ENCODE assay signal across 23 cellular contexts in the genomic region with DNA sequence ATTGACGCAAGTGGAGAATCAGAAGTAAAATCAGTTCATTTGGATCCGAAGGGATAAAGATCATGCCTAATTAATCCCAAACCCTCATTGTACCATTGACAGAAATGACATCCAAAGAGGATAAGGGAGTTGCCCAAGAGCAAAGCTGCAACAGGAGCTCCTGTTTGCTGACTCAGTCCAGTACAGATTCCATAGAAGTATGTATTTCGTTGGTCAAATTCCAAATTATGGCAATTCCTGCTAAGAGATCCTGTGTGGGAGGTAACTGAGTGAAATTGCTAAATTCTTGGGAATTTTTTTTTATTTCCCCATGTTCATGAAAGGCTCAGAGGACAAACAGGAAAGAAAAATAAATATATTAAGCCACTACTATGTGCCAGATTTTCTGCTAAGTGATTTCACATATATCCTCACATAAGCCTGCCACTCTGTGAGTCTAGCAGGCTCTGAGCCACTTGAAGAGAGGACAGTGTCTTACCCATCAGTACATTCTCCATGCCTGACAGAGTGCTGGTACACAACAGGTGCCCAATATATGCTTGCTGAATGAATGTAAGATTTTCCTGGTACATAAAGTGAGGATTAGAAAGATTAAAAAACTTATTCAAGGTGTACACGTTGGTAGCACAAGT.
DNase-seq lines count a peak whose midpoint lies in the region; ATAC-seq, FAIRE-seq and TF ChIP-seq lines count a peak whose summit lies in the region.
"Had no signal": no experiment of that assay in that cellular context is flagged by ENCODE, and none has a peak within 500 bp of the region (broad histone marks: within the 10 kb centered on the region; RNA-seq: fewer than 3 reads in every experiment).

No MANE protein-coding gene starts in this region.

- no peak for TF ChIP-seq POLR2A in A549 (IDR thresholded peaks at IDR 0.05; ENCODE audit: low read length)

- FAIRE-seq in A549 (lab: Jason Lieb, UNC): peak; percentile 56
- FAIRE-seq: GM12892 had no signal

- POLR2A ChIA-PET in A549 (lab: Yijun Ruan, JAX): interaction anchor here (0.6 kb wide), 1 partner anchor 132 kb away, joined by 5 read pairs; the partner anchor contains the start of gene GLIS3

- H3K27me3 ChIP-seq in brain microvascular endothelial cell (replicated peaks): no peaks in the 10 kb centered on the region
- H3K27me3 ChIP-seq: gastrocnemius medialis, upper lobe of right lung had no signal

- H3K36me3 ChIP-seq in brain microvascular endothelial cell (replicated peaks): no peaks in the 10 kb centered on the region
- H3K36me3 ChIP-seq: gastrocnemius medialis, lower lobe of right lung, upper lobe of right lung had no signal

- in situ Hi-C loops in brain microvascular endothelial cell (cut with HindIII; ENCODE audit: low pct_ligation_motif_present, low sequenced_read_pairs): no loop called here

- H3K27ac ChIP-seq in A549 (peak overlapping the region; percentile 61 to 74), brain microvascular endothelial cell (no peak overlapping the region)
- H3K27ac ChIP-seq: gastrocnemius medialis, lower lobe of right lung, psoas muscle, upper lobe of right lung had no signal

- TF ChIP-seq RAD21 in A549 (conservative IDR thresholded peaks at IDR 0.05 in 1 of 2, IDR thresholded peaks at IDR 0.05 in 1 of 2): 0 out of 5 replicates have a peak, but pooled peaks of 1 of the 2 experiments have one; percentile 12

- H3K4me3 ChIP-seq in A549 (no peak overlapping the region), brain microvascular endothelial cell (ENCODE audit: low read depth, low read length) (no peak overlapping the region)
- H3K4me3 ChIP-seq: gastrocnemius medialis, lower lobe of right lung, psoas muscle, upper lobe of right lung had no signal

- peak; percentile 70; a peak in 5 of 6 replicates for ATAC-seq in A549
- no peak for ATAC-seq in HG02798 (IDR thresholded peaks at IDR 0.05; ENCODE audit: poor library complexity, unreplicated experiment)
- ATAC-seq: activated CD4-positive, alpha-beta T cell treated with anti-CD3 and anti-CD28 coated beads for 36 hours; gastrocnemius medialis; psoas muscle; stimulated activated naive CD8-positive, alpha-beta T cell treated with anti-CD3 and anti-CD28 coated beads, Interleukin-15, Interleukin-2, amounts not matched to agents 100 U/mL and 50 U/mL, for 24 hours had no signal

- CTCF ChIA-PET in A549 (lab: Yijun Ruan, JAX): interaction anchor here (0.6 to 1.4 kb wide), 4 partner anchors 8 to 539 kb away, joined by 3 read pairs; no protein-coding TSS in a partner anchor

- 59% methylated on average over 4 of the region's 4 CpGs for WGBS in A549 (ENCODE audit: missing lambda C conversion rate)

- peaks cover 71% of the 10 kb centered on the region for H3K4me1 ChIP-seq in A549
- H3K4me1 ChIP-seq: lower lobe of right lung, psoas muscle, upper lobe of right lung had no signal

- H3K4me2 ChIP-seq in A549: peak overlapping the region; percentile 46

- peak; percentile 50 to 78; a peak in 3 of 5 replicates for TF ChIP-seq EP300 in A549 (IDR thresholded peaks at IDR 0.05)

- peak in 1 of 2 experiments; percentile 51 for DNase-seq in A549 (ENCODE audit: low read depth in 1 of 2, low spot score in 1 of 2)
- DNase-seq in HCEC 1CT: peak; percentile 90
- peak; percentile 44 for DNase-seq in brain microvascular endothelial cell
- peak; percentile 32 for DNase-seq in glomerular visceral epithelial cell (ENCODE audit: extremely low spot score)
- no peak for DNase-seq in iPS-NIHi11 (ENCODE audit: low spot score)
- DNase-seq in CD1c-positive myeloid dendritic cell (ENCODE audit: extremely low spot score): no peak
- DNase-seq in NCI-H1092 (lab: John Stamatoyannopoulos, UW): no peak
- DNase-seq: ACHN; activated CD4-positive, alpha-beta T cell treated with anti-CD3 and anti-CD28 coated beads for 36 hours; activated CD8-positive, alpha-beta memory T cell treated with anti-CD3 and anti-CD28 coated beads, Interleukin-2, amount 50 U/mL, for 4 hours; activated naive CD4-positive, alpha-beta T cell; gastrocnemius medialis; GDM1; GOT3; lower lobe of right lung; NCI-H2029; NCI-H526; psoas muscle; stimulated activated CD4-positive, alpha-beta T cell treated with anti-CD3 and anti-CD28 coated beads, Interleukin-15, amount 100 ng/mL, for 24 hours; stimulated activated naive CD8-positive, alpha-beta T cell treated with anti-CD3 and anti-CD28 coated beads, Interleukin-15, Interleukin-2, amounts not matched to agents 100 U/mL and 50 U/mL, for 24 hours; upper lobe of right lung had no signal

- H3K9me3 ChIP-seq in A549: no peaks in the 10 kb centered on the region
- H3K9me3 ChIP-seq: gastrocnemius medialis, lower lobe of right lung, psoas muscle, upper lobe of right lung had no signal

- no peak for TF ChIP-seq CTCF in A549 (IDR thresholded peaks at IDR 0.05)
- no peak for TF ChIP-seq CTCF in brain microvascular endothelial cell (IDR thresholded peaks at IDR 0.05; ENCODE audit: low read depth, low read length, missing control alignments)

TF ChIP-seq in A549, 52 proteins besides CTCF, POLR2A, EP300 and RAD21 (continues in another document):
- TF ChIP-seq ZC3H11A (IDR thresholded peaks at IDR 0.05): no peak
- peak in 1 of 2 experiments; percentile 41; a peak in 2 of 5 replicates for TF ChIP-seq JUN (IDR thresholded peaks at IDR 0.05)
- no peak for TF ChIP-seq TP53 (CRISPR knock-in tag; IDR thresholded peaks at IDR 0.05)
- no peak for TF ChIP-seq HMGXB4 (CRISPR knock-in tag; IDR thresholded peaks at IDR 0.05; ENCODE audit: borderline replicate concordance)
- TF ChIP-seq EHF (CRISPR knock-in tag; IDR thresholded peaks at IDR 0.05): no peak
- TF ChIP-seq, protein P1, sequence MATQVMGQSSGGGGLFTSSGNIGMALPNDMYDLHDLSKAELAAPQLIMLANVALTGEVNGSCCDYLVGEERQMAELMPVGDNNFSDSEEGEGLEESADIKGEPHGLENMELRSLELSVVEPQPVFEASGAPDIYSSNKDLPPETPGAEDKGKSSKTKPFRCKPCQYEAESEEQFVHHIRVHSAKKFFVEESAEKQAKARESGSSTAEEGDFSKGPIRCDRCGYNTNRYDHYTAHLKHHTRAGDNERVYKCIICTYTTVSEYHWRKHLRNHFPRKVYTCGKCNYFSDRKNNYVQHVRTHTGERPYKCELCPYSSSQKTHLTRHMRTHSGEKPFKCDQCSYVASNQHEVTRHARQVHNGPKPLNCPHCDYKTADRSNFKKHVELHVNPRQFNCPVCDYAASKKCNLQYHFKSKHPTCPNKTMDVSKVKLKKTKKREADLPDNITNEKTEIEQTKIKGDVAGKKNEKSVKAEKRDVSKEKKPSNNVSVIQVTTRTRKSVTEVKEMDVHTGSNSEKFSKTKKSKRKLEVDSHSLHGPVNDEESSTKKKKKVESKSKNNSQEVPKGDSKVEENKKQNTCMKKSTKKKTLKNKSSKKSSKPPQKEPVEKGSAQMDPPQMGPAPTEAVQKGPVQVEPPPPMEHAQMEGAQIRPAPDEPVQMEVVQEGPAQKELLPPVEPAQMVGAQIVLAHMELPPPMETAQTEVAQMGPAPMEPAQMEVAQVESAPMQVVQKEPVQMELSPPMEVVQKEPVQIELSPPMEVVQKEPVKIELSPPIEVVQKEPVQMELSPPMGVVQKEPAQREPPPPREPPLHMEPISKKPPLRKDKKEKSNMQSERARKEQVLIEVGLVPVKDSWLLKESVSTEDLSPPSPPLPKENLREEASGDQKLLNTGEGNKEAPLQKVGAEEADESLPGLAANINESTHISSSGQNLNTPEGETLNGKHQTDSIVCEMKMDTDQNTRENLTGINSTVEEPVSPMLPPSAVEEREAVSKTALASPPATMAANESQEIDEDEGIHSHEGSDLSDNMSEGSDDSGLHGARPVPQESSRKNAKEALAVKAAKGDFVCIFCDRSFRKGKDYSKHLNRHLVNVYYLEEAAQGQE (IDR thresholded peaks at IDR 0.05): no peak
- TF ChIP-seq BHLHE40 (IDR thresholded peaks at IDR 0.05; ENCODE audit: low read depth, low read length): no peak
- no peak for TF ChIP-seq HOXB13 (CRISPR knock-in tag; IDR thresholded peaks at IDR 0.05; ENCODE audit: low read depth)
- TF ChIP-seq SMC3 (IDR thresholded peaks at IDR 0.05): no peak
- TF ChIP-seq FOSL2 (IDR thresholded peaks at IDR 0.05): no peak
- TF ChIP-seq FOSL2 (CRISPR knock-in tag; IDR thresholded peaks at IDR 0.05): peak; percentile 23; the same call in 1 of the 2 replicates
- TF ChIP-seq TFCP2L1 (CRISPR knock-in tag; IDR thresholded peaks at IDR 0.05): no peak
- no peak for TF ChIP-seq RFX5 (IDR thresholded peaks at IDR 0.05)
- TF ChIP-seq MAX (IDR thresholded peaks at IDR 0.05): no peak
- no peak for TF ChIP-seq NR3C1 (IDR thresholded peaks at IDR 0.05)
- TF ChIP-seq POLR2AphosphoS2 (conservative IDR thresholded peaks at IDR 0.05; ENCODE audit: low read length): no peak
- TF ChIP-seq HEYL (CRISPR knock-in tag; IDR thresholded peaks at IDR 0.05): no peak
- TF ChIP-seq CHD2 (IDR thresholded peaks at IDR 0.05; ENCODE audit: low read length, partially characterized antibody): no peak
- no peak for TF ChIP-seq FOXS1 (CRISPR knock-in tag; IDR thresholded peaks at IDR 0.05)
- no peak for TF ChIP-seq CHD4 (IDR thresholded peaks at IDR 0.05; ENCODE audit: borderline replicate concordance)
- no peak for TF ChIP-seq PHF8 (IDR thresholded peaks at IDR 0.05; ENCODE audit: borderline replicate concordance, low read depth)
- TF ChIP-seq CEBPB (IDR thresholded peaks at IDR 0.05): peak; percentile 55 to 62; a peak in 2 of 4 replicates
- TF ChIP-seq JUNB (IDR thresholded peaks at IDR 0.05): peak; percentile 35; the same call in 1 of the 2 replicates
- no peak for TF ChIP-seq GATA3 (IDR thresholded peaks at IDR 0.05; ENCODE audit: borderline replicate concordance)
- no peak for TF ChIP-seq ZFP36 (IDR thresholded peaks at IDR 0.05; ENCODE audit: borderline replicate concordance, partially characterized antibody)

Comparison
In these comparisons a context has a peak if more than half of its experiments do, and no peak if none do; other contexts are left out.
1. DNase-seq: peak in HCEC 1CT (single experiment), brain microvascular endothelial cell (single experiment) and glomerular visceral epithelial cell (single experiment); none in iPS-NIHi11 (single experiment), CD1c-positive myeloid dendritic cell (single experiment) and NCI-H1092 (single experiment).